26 cellular contexts compared by ENCODE assay signal in genomic region chr2:145015561-145015960, GRCh38.
"Had no signal": no experiment of that assay in that cellular context is flagged by ENCODE, and none has a peak within 500 bp of the region (broad histone marks: within the 10 kb centered on the region; RNA-seq: fewer than 3 reads in every experiment).

No MANE protein-coding gene starts in this region.

- DNase-seq: activated B cell treated with CpG ODN at 0.5 μM for 24 hours; activated CD4-positive, alpha-beta T cell treated with anti-CD3 and anti-CD28 coated beads, Interleukin-2, amount 50 U/mL, for 1 hour; activated CD8-positive, alpha-beta T cell treated with anti-CD3 and anti-CD28 coated beads for 36 hours; activated gamma-delta T cell treated with Interleukin-2 at 50 U/mL for 16 hours; activated naive CD4-positive, alpha-beta T cell treated with anti-CD3 and anti-CD28 coated beads, Interleukin-2, amount 50 U/mL, for 16 hours; activated T-cell treated with anti-CD3 and anti-CD28 coated beads, Interleukin-2, amount 50 U/mL, for 4 hours; amniotic stem cell; body of pancreas; cerebellar nuclear complex; colonic mucosa; esophagus squamous epithelium; head of caudate nucleus; hippocampal formation; midbrain; naive thymus-derived CD4-positive, alpha-beta T cell; occipital lobe; right lobe of liver; stimulated activated CD4-positive, alpha-beta T cell treated with anti-CD3 and anti-CD28 coated beads, Interleukin-2, amount 100 ng/mL, for 48 hours; stimulated activated naive CD8-positive, alpha-beta T cell treated with anti-CD3 and anti-CD28 coated beads, Interleukin-15, Interleukin-2, amounts not matched to agents 100 U/mL and 50 U/mL, for 24 hours; T-helper 1 cell; upper lobe of left lung had no signal

- H3K36me3 ChIP-seq: cardiac muscle cell, colonic mucosa, esophagus squamous epithelium, right lobe of liver, thoracic aorta, upper lobe of left lung, vagina had no signal

- H3K27ac ChIP-seq: body of pancreas, cardiac muscle cell, colonic mucosa, epithelial cell of prostate, esophagus squamous epithelium, right lobe of liver, upper lobe of left lung, vagina had no signal

- H3K27me3 ChIP-seq: body of pancreas, cardiac muscle cell, colonic mucosa, right lobe of liver, upper lobe of left lung, vagina had no signal

- ATAC-seq: activated CD8-positive, alpha-beta T cell treated with anti-CD3 and anti-CD28 coated beads for 36 hours; activated T-cell treated with anti-CD3 and anti-CD28 coated beads, Interleukin-2, amount 50 U/mL, for 4 hours; activated T-helper 17 cell treated with anti-CD3 and anti-CD28 coated beads, Interleukin-2, amount 50 U/mL, for 72 hours; body of pancreas; naive thymus-derived CD4-positive, alpha-beta T cell; right lobe of liver; stimulated activated naive CD8-positive, alpha-beta T cell treated with anti-CD3 and anti-CD28 coated beads, Interleukin-15, Interleukin-2, amounts not matched to agents 100 U/mL and 50 U/mL, for 24 hours had no signal

- H3K4me3 ChIP-seq: body of pancreas, cardiac muscle cell, colonic mucosa, esophagus squamous epithelium, right lobe of liver, thoracic aorta, upper lobe of left lung, vagina had no signal

- H3K4me1 ChIP-seq: body of pancreas, colonic mucosa, right lobe of liver, upper lobe of left lung had no signal

- H3K9me3 ChIP-seq: body of pancreas, colonic mucosa, esophagus squamous epithelium, right lobe of liver, thoracic aorta, upper lobe of left lung, vagina had no signal
